9 cellular contexts compared by ENCODE assay signal in genomic region chr2:237171396-237171795, GRCh38.
A peak's percentile ranks its signal among the peaks of the same experiment; 100 is the strongest.
DNase-seq lines count a peak whose midpoint lies in the region; ATAC-seq and TF ChIP-seq lines count a peak whose summit lies in the region.
"Had no signal": no experiment of that assay in that cellular context is flagged by ENCODE, and none has a peak within 500 bp of the region (broad histone marks: within the 10 kb centered on the region; RNA-seq: fewer than 3 reads in every experiment).

No MANE protein-coding gene starts in this region.

- no peak overlapping the region for H3K27ac Mint-ChIP-seq in Caco-2 (ENCODE audit: unreplicated experiment)

- no peak for TF ChIP-seq POLR2A in Peyer's patch (IDR thresholded peaks at IDR 0.05)

- H3K36me3 ChIP-seq in BJ (ENCODE audit: control insufficient read depth, insufficient read depth, low read length) = no peaks in the 10 kb centered on the region
- H3K36me3 ChIP-seq in Peyer's patch = no peaks in the 10 kb centered on the region
- no peaks in the 10 kb centered on the region for H3K36me3 ChIP-seq in Caco-2 (ENCODE audit: control insufficient read depth, insufficient read depth, low read length)

- H3K27ac ChIP-seq in Peyer's patch = peak overlapping the region in 3 of 4 donors; percentile 49 to 68 (median 51)

- H3K27me3 ChIP-seq in BJ (ENCODE audit: control insufficient read depth, insufficient read depth, low read length) (no peaks in the 10 kb centered on the region), Peyer's patch (no peaks in the 10 kb centered on the region), Caco-2 (replicated peaks; ENCODE audit: control insufficient read depth, insufficient read depth, low read length) (no peaks in the 10 kb centered on the region)

- H3K9me3 ChIP-seq in Peyer's patch (no peaks in the 10 kb centered on the region), Caco-2 (no peaks in the 10 kb centered on the region)

- CTCF ChIA-PET in BJ (lab: Yijun Ruan, JAX) = interaction anchor here (0.9 to 1.3 kb wide), 6 partner anchors 51 to 310 kb away, joined by 3 to 4 read pairs (median 3); no protein-coding TSS in a partner anchor
- CTCF ChIA-PET in Caco-2 (lab: Charles Lee) = no interaction called here

- POLR2A ChIA-PET in BJ (lab: Charles Lee) (interaction anchor here (1.0 to 1.5 kb wide), 2 partner anchors 128 to 144 kb away, joined by 3 to 5 read pairs; no protein-coding TSS in a partner anchor), Caco-2 (lab: Charles Lee) (no interaction called here)

- peaks cover 9% of the 10 kb centered on the region for H3K27me3 Mint-ChIP-seq in Caco-2 (ENCODE audit: insufficient read depth, unreplicated experiment)

- no peak for ATAC-seq in HG02588 (IDR thresholded peaks at IDR 0.05; ENCODE audit: unreplicated experiment)

- in situ Hi-C loops in GM13977 (cut with MboI; ENCODE audit: low pct_unique_long_range_greater_than_20kb, low sequenced_read_pairs, unreplicated experiment) = no loop called here

- intact Hi-C loops in Caco-2 (cut with micrococcal nuclease; ENCODE audit: unreplicated experiment) = no loop called here

- H3K4me3 Mint-ChIP-seq in Caco-2 (ENCODE audit: unreplicated experiment) = no peak overlapping the region

- H3K4me1 ChIP-seq in Peyer's patch = no peaks in the 10 kb centered on the region
- H3K4me1 ChIP-seq in Caco-2 = no peaks in the 10 kb centered on the region

- H3K4me1 Mint-ChIP-seq in Caco-2 (ENCODE audit: low read depth, unreplicated experiment) = no peaks in the 10 kb centered on the region

- H3K36me3 Mint-ChIP-seq in Caco-2 (ENCODE audit: insufficient read depth, unreplicated experiment) = no peaks in the 10 kb centered on the region

- TF ChIP-seq CTCF in BJ (IDR thresholded peaks at IDR 0.05; ENCODE audit: insufficient read depth, low read depth, low read length) (no peak), Peyer's patch (IDR thresholded peaks at IDR 0.05) (peak in 1 of 6 experiments; percentile 17), fibroblast of villous mesenchyme (IDR thresholded peaks at IDR 0.05; ENCODE audit: insufficient read depth, low read depth, low read length) (peak; percentile 22), Caco-2 (IDR thresholded peaks at IDR 0.05; ENCODE audit: insufficient read depth in 1 of 2, low read depth in 1 of 2, low read length in 1 of 2, severe bottlenecking in 1 of 2, unreplicated experiment in 1 of 2) (no peak), GM13977 (IDR thresholded peaks at IDR 0.05; ENCODE audit: extremely low read depth, insufficient read depth, missing control alignments) (no peak)

- H3K9me3 Mint-ChIP-seq in Caco-2 (ENCODE audit: unreplicated experiment) = peaks cover 11% of the 10 kb centered on the region

- DNase-seq in BJ (ENCODE audit: low read depth) (peak; percentile 91), Peyer's patch (no peak), fibroblast of villous mesenchyme (ENCODE audit: low read depth) (peak; percentile 99), pons (ENCODE audit: low spot score) (peak; percentile 3), Caco-2 (no peak), GM13977 (ENCODE audit: low spot score) (no peak)
- DNase-seq in NK-92 treated with Interleukin-12 subunit alpha and Interleukin-12 subunit beta, amount 100 ng/mL, for 24 hours (lab: John Stamatoyannopoulos, UW) = no peak
- DNase-seq: amygdala had no signal

- BruUV-seq in Caco-2 (replicated peaks; lab: Mats Ljungman, UMichigan) = no TSS peak

- H3K4me3 ChIP-seq in BJ (ENCODE audit: low read depth, low read length) (no peak overlapping the region), Peyer's patch (no peak overlapping the region), fibroblast of villous mesenchyme (ENCODE audit: low read depth, low read length) (peak overlapping the region; percentile 3), Caco-2 (ENCODE audit: low read depth, low read length) (no peak overlapping the region)

Comparison
In these comparisons a context has a peak if more than half of its experiments do, and no peak if none do; other contexts are left out.
1. DNase-seq: peak in BJ (single experiment), fibroblast of villous mesenchyme (single experiment) and pons (single experiment); none in Peyer's patch (0 of 3), Caco-2 (0 of 2), GM13977 (single experiment) and NK-92 treated with Interleukin-12 subunit alpha and Interleukin-12 subunit beta, amount 100 ng/mL, for 24 hours (single experiment).